In the genomic region with DNA sequence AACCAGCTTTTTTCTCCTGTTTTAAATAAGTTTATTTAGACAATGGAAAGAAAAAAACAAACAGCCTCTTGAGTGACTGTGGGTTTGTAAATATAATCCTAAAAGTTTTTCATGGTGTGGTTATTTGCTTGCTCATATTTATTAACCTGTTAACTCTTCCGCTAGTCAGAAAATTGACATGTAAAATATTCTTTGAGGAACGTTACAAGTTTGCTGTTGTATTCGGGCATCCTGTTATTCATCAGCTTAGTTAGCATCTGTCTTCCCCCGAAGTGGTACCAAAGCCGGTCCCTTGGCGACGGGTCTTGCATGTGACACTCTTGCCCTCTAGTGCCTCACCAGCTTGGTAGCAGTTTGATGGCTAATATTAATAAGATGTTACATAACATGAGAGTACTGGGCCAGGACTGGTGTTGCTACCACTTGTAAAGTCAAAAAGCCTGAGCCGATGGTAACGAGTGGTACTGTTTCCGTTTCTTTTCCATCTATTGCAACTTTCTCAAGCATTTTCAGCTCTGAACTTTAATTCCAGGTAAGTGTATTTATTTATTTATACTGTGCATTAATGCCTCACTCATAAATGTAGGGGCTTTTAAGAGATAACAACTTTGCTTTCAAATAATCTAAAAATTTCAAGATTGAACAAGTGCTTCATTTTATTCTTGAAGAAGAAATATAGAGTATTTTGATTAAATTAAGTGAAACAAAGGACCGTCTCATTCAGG, we compare ENCODE assay signal across 9 cellular contexts. TPM values are rescaled to one million over a fixed set of nuclear protein-coding genes. Genes with fewer than 3 reads are reported as not detected.
A peak's percentile ranks its signal among the peaks of the same experiment; 100 is the strongest.
DNase-seq lines count a peak whose midpoint lies in the region; ATAC-seq and TF ChIP-seq lines count a peak whose summit lies in the region.
"Had no signal": no experiment of that assay in that cellular context is flagged by ENCODE, and none has a peak within 500 bp of the region (broad histone marks: within the 10 kb centered on the region; RNA-seq: fewer than 3 reads in every experiment).

NDST3 (plus strand) TSS at position 426 of the 725 bp plus-strand sequence. CDS start 19,425 bp downstream, outside the sequence.

- DNase-seq in NCI-H2196 (lab: John Stamatoyannopoulos, UW; ENCODE audit: unreplicated experiment) (peak; percentile 8), NCI-H2196 treated with DMSO at 0.1 percent for 48 hours (lab: John Stamatoyannopoulos, UW; ENCODE audit: unreplicated experiment) (no peak), H4 (ENCODE audit: low spot score) (peak; percentile 89), NAMALWA (ENCODE audit: low spot score) (peak; percentile 62), SW480 (ENCODE audit: low spot score) (peak; percentile 80), erythroblast (lab: John Stamatoyannopoulos, UW) (peak; percentile 49 to 61), myocyte (ENCODE audit: low read depth) (peak; percentile 75)

- no peak for ATAC-seq in HG02571 (IDR thresholded peaks at IDR 0.05; ENCODE audit: unreplicated experiment)

- TF ChIP-seq POLR2A in erythroblast (IDR thresholded peaks at IDR 0.05; ENCODE audit: low read length): no peak

RNA-seq across cellular contexts. Expression of gene NDST3, which starts in this region (rescaled TPM):
- 1.3 and 2.7 TPM in 2 replicates for total RNA-seq in H4 (2014; rRNA removed; shearing (Covaris generic))
- total RNA-seq in myocyte: not detected in 2 replicates
- not detected for polyA plus RNA-seq in myocyte (2012)
- total RNA-seq: CD4-positive, CD25-positive, alpha-beta regulatory T cell had no signal
- polyA plus RNA-seq: CD4-positive, CD25-positive, alpha-beta regulatory T cell had no signal

Comparison
In these comparisons a context has a peak if more than half of its experiments do, and no peak if none do; other contexts are left out.
1. Peak in DNase-seq in myocyte; RNA of the gene not detected or under 1 TPM.